In genomic region chr2:129428086-129428660, GRCh38 we compare ENCODE assay signal across 1 cellular context.
TF ChIP-seq lines count a peak whose summit lies in the region.

No MANE protein-coding gene starts in this region.

TF ChIP-seq in H1, 55 proteins besides CTCF, POLR2A, EP300 and RAD21 (continued from another document):
- TF ChIP-seq CHD7 (IDR thresholded peaks at IDR 0.05; ENCODE audit: insufficient replicate concordance, low read length): no peak
- no peak for TF ChIP-seq BACH1 (IDR thresholded peaks at IDR 0.05; ENCODE audit: low read length)
